In genomic region chr5:169265888-169266287, GRCh38 we compare ENCODE assay signal across 13 cellular contexts. TPM values are rescaled to one million over a fixed set of nuclear protein-coding genes. Genes with fewer than 3 reads are reported as not detected.
DNase-seq lines count a peak whose midpoint lies in the region; ATAC-seq and TF ChIP-seq lines count a peak whose summit lies in the region.
"Had no signal": no experiment of that assay in that cellular context is flagged by ENCODE, and none has a peak within 500 bp of the region (broad histone marks: within the 10 kb centered on the region; RNA-seq: fewer than 3 reads in every experiment).

No MANE protein-coding gene starts in this region.

- no peaks in the 10 kb centered on the region for H3K27me3 ChIP-seq in SK-N-SH (ENCODE audit: insufficient read depth)
- H3K27me3 ChIP-seq: right lobe of liver, SJCRH30 had no signal

- H3K4me3 ChIP-seq in SK-N-SH (ENCODE audit: low read depth in 2 of 2, low read length in 1 of 2), result no peak overlapping the region
- no peak overlapping the region for H3K4me3 ChIP-seq in epithelial cell of esophagus (ENCODE audit: low read length)
- H3K4me3 ChIP-seq: right lobe of liver, SJCRH30 had no signal

- H3K79me2 ChIP-seq in SK-N-SH (ENCODE audit: insufficient read depth), result 0 out of 2 replicates have a peak, but pooled peaks cover 6% of the 10 kb centered on the region

- WGBS in SK-N-SH (ENCODE audit: low lambda C conversion rate), result 87% methylated on average over 3 of the region's 3 CpGs

- CTCF ChIA-PET in SK-N-SH (lab: Yijun Ruan, JAX), result interaction anchor here (0.7 to 2.3 kb wide), 6 partner anchors 8 to 43 kb away, joined by 3 to 9 read pairs (median 4); no protein-coding TSS in a partner anchor

- H3K9me3 ChIP-seq in SK-N-SH, result no peaks in the 10 kb centered on the region
- H3K9me3 ChIP-seq: right lobe of liver, SJCRH30 had no signal

- no peak for TF ChIP-seq EP300 in SK-N-SH (IDR thresholded peaks at IDR 0.05; ENCODE audit: borderline replicate concordance in 1 of 2, low read depth in 1 of 2, low read length in 1 of 2)

- TF ChIP-seq CTCF in SK-N-SH (IDR thresholded peaks at IDR 0.05) (peak; percentile 36), epithelial cell of esophagus (IDR thresholded peaks at IDR 0.05; ENCODE audit: insufficient read depth, low read depth, low read length, missing control alignments) (peak; percentile 31)

- peaks cover 0 to 3% of the 10 kb centered on the region in 2 experiments; a peak in 1 of 4 replicates for H3K4me1 ChIP-seq in SK-N-SH (ENCODE audit: control insufficient read depth in 1 of 2, insufficient read depth in 2 of 2, low read depth in 1 of 2, low read length in 1 of 2)
- H3K4me1 ChIP-seq: right lobe of liver, SJCRH30 had no signal

- no peaks in the 10 kb centered on the region for H3F3A ChIP-seq in SK-N-SH (replicated peaks; ENCODE audit: insufficient read depth)

- ATAC-seq in SK-N-SH treated with all-trans-retinoic acid at 6 μM for 48 hours (no peak; the same call in 2 of the 3 replicates), HG02610 (IDR thresholded peaks at IDR 0.05; ENCODE audit: unreplicated experiment) (no peak), HG02759 (IDR thresholded peaks at IDR 0.05; ENCODE audit: unreplicated experiment) (no peak)
- ATAC-seq: HepG2, right lobe of liver had no signal

- no peaks in the 10 kb centered on the region for H4K20me1 ChIP-seq in SK-N-SH (ENCODE audit: insufficient read depth)

- H3K9me2 ChIP-seq in SK-N-SH, result no peaks in the 10 kb centered on the region

- no peak for TF ChIP-seq RAD21 in SK-N-SH (IDR thresholded peaks at IDR 0.05; ENCODE audit: low read length)

- POLR2A ChIA-PET in SK-N-SH (lab: Yijun Ruan, JAX), result no interaction called here

- DNase-seq in SK-N-SH, result no peak
- peak; percentile 12 for DNase-seq in NCI-H69 (lab: John Stamatoyannopoulos, UW)
- peak; percentile 21 for DNase-seq in epithelial cell of esophagus (ENCODE audit: low read depth)
- no peak for DNase-seq in nucleus accumbens (lab: John Stamatoyannopoulos, UW)
- DNase-seq in COLO668 (lab: John Stamatoyannopoulos, UW; ENCODE audit: unreplicated experiment), result no peak
- DNase-seq: activated naive CD4-positive, alpha-beta T cell treated with Interleukin-2 at 50 U/mL for 16 hours; NCI-H345; right lobe of liver had no signal

- no peak overlapping the region for H3K27ac ChIP-seq in SK-N-SH (ENCODE audit: low read depth in 2 of 2, low read length in 1 of 2)
- H3K27ac ChIP-seq: right lobe of liver, SJCRH30 had no signal

- H3K9ac ChIP-seq in SK-N-SH, result no peak overlapping the region

- peaks cover 0 to 12% of the 10 kb centered on the region in 2 experiments for H3K36me3 ChIP-seq in SK-N-SH (replicated peaks in 1 of 2; ENCODE audit: control insufficient read depth in 1 of 2, insufficient read depth in 2 of 2, low read length in 1 of 2)
- H3K36me3 ChIP-seq: right lobe of liver, SJCRH30 had no signal

- no peak overlapping the region for H2AFZ ChIP-seq in SK-N-SH (ENCODE audit: low read depth)

- H3K4me2 ChIP-seq in SK-N-SH, result no peak overlapping the region

TF ChIP-seq in SK-N-SH, 30 proteins besides CTCF, POLR2A, EP300 and RAD21 (continues in another document):
- TF ChIP-seq RXRA (IDR thresholded peaks at IDR 0.05; ENCODE audit: borderline replicate concordance, low read depth) (no peak), FOXM1 (IDR thresholded peaks at IDR 0.05; ENCODE audit: low read depth) (no peak), ELF1 (IDR thresholded peaks at IDR 0.05) (no peak), TAF1 (IDR thresholded peaks at IDR 0.05; ENCODE audit: borderline replicate concordance, low read depth, low read length) (no peak), GATA2 (CRISPR knock-in tag; IDR thresholded peaks at IDR 0.05) (no peak), POLR2AphosphoS5 (IDR thresholded peaks at IDR 0.05; ENCODE audit: low read depth, low read length) (no peak), RFX5 (IDR thresholded peaks at IDR 0.05; ENCODE audit: low read length) (no peak), FOXJ3 (CRISPR knock-in tag; IDR thresholded peaks at IDR 0.05) (no peak), FOSL2 (IDR thresholded peaks at IDR 0.05; ENCODE audit: borderline replicate concordance, low read depth) (no peak)
- TF ChIP-seq, protein P1, sequence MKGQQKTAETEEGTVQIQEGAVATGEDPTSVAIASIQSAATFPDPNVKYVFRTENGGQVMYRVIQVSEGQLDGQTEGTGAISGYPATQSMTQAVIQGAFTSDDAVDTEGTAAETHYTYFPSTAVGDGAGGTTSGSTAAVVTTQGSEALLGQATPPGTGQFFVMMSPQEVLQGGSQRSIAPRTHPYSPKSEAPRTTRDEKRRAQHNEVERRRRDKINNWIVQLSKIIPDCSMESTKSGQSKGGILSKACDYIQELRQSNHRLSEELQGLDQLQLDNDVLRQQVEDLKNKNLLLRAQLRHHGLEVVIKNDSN (IDR thresholded peaks at IDR 0.05; ENCODE audit: borderline replicate concordance, low read depth), result no peak
- TF ChIP-seq, protein P2, sequence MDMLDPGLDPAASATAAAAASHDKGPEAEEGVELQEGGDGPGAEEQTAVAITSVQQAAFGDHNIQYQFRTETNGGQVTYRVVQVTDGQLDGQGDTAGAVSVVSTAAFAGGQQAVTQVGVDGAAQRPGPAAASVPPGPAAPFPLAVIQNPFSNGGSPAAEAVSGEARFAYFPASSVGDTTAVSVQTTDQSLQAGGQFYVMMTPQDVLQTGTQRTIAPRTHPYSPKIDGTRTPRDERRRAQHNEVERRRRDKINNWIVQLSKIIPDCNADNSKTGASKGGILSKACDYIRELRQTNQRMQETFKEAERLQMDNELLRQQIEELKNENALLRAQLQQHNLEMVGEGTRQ (IDR thresholded peaks at IDR 0.05; ENCODE audit: borderline replicate concordance, low read depth, low read length), result no peak

TF ChIP-seq in SK-N-SH treated with all-trans-retinoic acid at 6 μM for 48 hours, 23 proteins besides CTCF, POLR2A, EP300 and RAD21:
- no peak for TF ChIP-seq CSDC2 (CRISPR knock-in tag; IDR thresholded peaks at IDR 0.05)
- TF ChIP-seq ISL1 (CRISPR knock-in tag; IDR thresholded peaks at IDR 0.05), result no peak
- TF ChIP-seq ZFP30 (CRISPR knock-in tag; IDR thresholded peaks at IDR 0.05), result no peak
- no peak for TF ChIP-seq ZNF565 (CRISPR knock-in tag; conservative IDR thresholded peaks at IDR 0.05; ENCODE audit: low read depth)

RNA-seq across cellular contexts. Expression of gene SLIT3, which starts 35.1 kb away (rescaled TPM):
- 80.0 and 119 TPM in 2 replicates for polyA plus RNA-seq in SK-N-SH (2012; rRNA removed)
- polyA plus RNA-seq in SK-N-SH (2012; cell fraction: cytosol; rRNA removed), result 65.8 and 110 TPM in 2 replicates
- 139 and 176 TPM in 2 replicates for polyA plus RNA-seq in SK-N-SH (2012; cell fraction: nucleus; rRNA removed)
- polyA plus RNA-seq: HepG2 had no signal

Comparison
In these comparisons a context has a peak if more than half of its experiments do, and no peak if none do; other contexts are left out.
1. DNase-seq: peak in NCI-H69 (single experiment) and epithelial cell of esophagus (single experiment); none in SK-N-SH (single experiment), nucleus accumbens (0 of 56) and COLO668 (single experiment).